ENCODE assay signal across 12 cellular contexts in the genomic region with DNA sequence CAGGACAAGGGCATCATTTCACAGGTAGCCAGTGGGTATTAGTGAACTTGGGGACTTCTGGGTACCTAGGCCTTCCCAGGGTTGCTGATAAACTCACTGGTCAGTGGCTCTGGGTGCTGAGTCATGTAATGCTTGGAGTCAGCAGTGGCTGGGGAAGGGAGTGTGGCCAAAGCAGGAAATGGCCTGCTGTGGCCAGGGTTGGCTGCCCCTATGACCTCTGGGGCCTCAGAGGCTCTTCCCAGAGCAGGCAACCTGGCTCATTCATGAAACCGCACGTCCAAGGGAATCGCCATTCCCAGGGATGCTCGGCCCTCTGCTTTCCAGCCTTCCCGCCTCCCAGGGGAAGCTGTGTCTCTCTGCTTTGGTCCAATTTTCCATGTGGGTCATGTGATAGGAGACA.
DNase-seq lines count a peak whose midpoint lies in the region; TF ChIP-seq lines count a peak whose summit lies in the region.
"Had no signal": no experiment of that assay in that cellular context is flagged by ENCODE, and none has a peak within 500 bp of the region (broad histone marks: within the 10 kb centered on the region; RNA-seq: fewer than 3 reads in every experiment).

No MANE protein-coding gene starts in this region.

- H3K4me3 ChIP-seq in cardiac fibroblast (replicated peaks in 1 of 2; ENCODE audit: low read depth in 2 of 2, low read length in 2 of 2), result no peak overlapping the region
- H3K4me3 ChIP-seq in tibial artery, result no peak overlapping the region
- H3K4me3 ChIP-seq in OCI-LY7 (ENCODE audit: low read depth, low read length, poor library complexity, severe bottlenecking), result no peak overlapping the region

- BruUV-seq in OCI-LY7 (replicated peaks; lab: Mats Ljungman, UMichigan), result no TSS peak

- H4K20me1 ChIP-seq in OCI-LY7 (ENCODE audit: insufficient read depth, low read length), result no peaks in the 10 kb centered on the region

- peaks cover 5 to 61% (median 42%) of the 10 kb centered on the region in 4 donors for H3K4me1 ChIP-seq in tibial artery
- no peaks in the 10 kb centered on the region for H3K4me1 ChIP-seq in OCI-LY7 (ENCODE audit: insufficient read depth, low read length, poor library complexity, severe bottlenecking)

- DNase-seq in DMS53 (lab: John Stamatoyannopoulos, UW) (peak; percentile 12), DMS53 treated with DMSO at 0.1 percent for 48 hours (lab: John Stamatoyannopoulos, UW; ENCODE audit: unreplicated experiment) (no peak), cardiac fibroblast (ENCODE audit: low read depth in 2 of 2) (peak; percentile 36 to 69), kidney glomerular epithelial cell (lab: John Stamatoyannopoulos, UW) (peak; percentile 25), tibial artery (peak; percentile 66 to 85), OCI-LY7 (ENCODE audit: low spot score) (no peak), GM20000 (ENCODE audit: low spot score) (no peak)
- DNase-seq in activated CD4-positive, alpha-beta T cell treated with anti-CD3 and anti-CD28 coated beads, Interleukin-2, amount 50 U/mL, for 48 hours, result no peak
- DNase-seq: 8988T, DND-41, H7, NCI-H526 had no signal

- no peaks in the 10 kb centered on the region for H3K27me3 ChIP-seq in tibial artery

- POLR2A ChIA-PET in OCI-LY7 (lab: Charles Lee), result no interaction called here

- CTCF ChIA-PET in OCI-LY7 (lab: Charles Lee; ENCODE audit: unreplicated experiment), result no interaction called here

- no peaks in the 10 kb centered on the region for H3K9me2 ChIP-seq in OCI-LY7 (ENCODE audit: insufficient read depth, low read length)

- H3K36me3 ChIP-seq in tibial artery (no peaks in the 10 kb centered on the region), OCI-LY7 (ENCODE audit: insufficient read depth, low read length) (no peaks in the 10 kb centered on the region)

- H3K79me2 ChIP-seq in OCI-LY7 (ENCODE audit: insufficient read depth, low read depth, low read length), result no peaks in the 10 kb centered on the region

- H3K27ac ChIP-seq in tibial artery, result peak overlapping the region in 1 of 2 donors; percentile 68
- no peak overlapping the region for H3K27ac ChIP-seq in OCI-LY7 (ENCODE audit: low read depth, low read length, poor library complexity, severe bottlenecking)

- TF ChIP-seq CTCF in cardiac fibroblast (IDR thresholded peaks at IDR 0.05; ENCODE audit: low read depth, low read length), result no peak
- TF ChIP-seq CTCF in tibial artery (IDR thresholded peaks at IDR 0.05), result no peak
- TF ChIP-seq CTCF in OCI-LY7 (conservative IDR thresholded peaks at IDR 0.05; ENCODE audit: low read length), result no peak
- no peak for TF ChIP-seq CTCF in GM20000 (IDR thresholded peaks at IDR 0.05; ENCODE audit: extremely low read depth, missing control alignments)

- H3K9me3 ChIP-seq in tibial artery, result no peaks in the 10 kb centered on the region
- H3K9me3 ChIP-seq in OCI-LY7 (ENCODE audit: low read length), result no peaks in the 10 kb centered on the region

- intact Hi-C loops in tibial artery (cut with DNase I; ENCODE audit: low total_unique reads) (no loop called here), OCI-LY7 (cut with micrococcal nuclease; ENCODE audit: unreplicated experiment) (no loop called here)

- no peak overlapping the region for H2AFZ ChIP-seq in OCI-LY7 (ENCODE audit: low read length)

- no peak overlapping the region for H3K4me2 ChIP-seq in OCI-LY7 (ENCODE audit: low read length)

Comparison
In these comparisons a context has a peak if more than half of its experiments do, and no peak if none do; other contexts are left out.
1. DNase-seq: peak in DMS53 (single experiment), cardiac fibroblast (2 of 2), kidney glomerular epithelial cell (single experiment) and tibial artery (2 of 2); none in DMS53 treated with DMSO at 0.1 percent for 48 hours (single experiment), OCI-LY7 (single experiment), GM20000 (single experiment) and activated CD4-positive, alpha-beta T cell treated with anti-CD3 and anti-CD28 coated beads, Interleukin-2, amount 50 U/mL, for 48 hours (0 of 2).